18 cellular contexts compared by ENCODE assay signal in the genomic region with DNA sequence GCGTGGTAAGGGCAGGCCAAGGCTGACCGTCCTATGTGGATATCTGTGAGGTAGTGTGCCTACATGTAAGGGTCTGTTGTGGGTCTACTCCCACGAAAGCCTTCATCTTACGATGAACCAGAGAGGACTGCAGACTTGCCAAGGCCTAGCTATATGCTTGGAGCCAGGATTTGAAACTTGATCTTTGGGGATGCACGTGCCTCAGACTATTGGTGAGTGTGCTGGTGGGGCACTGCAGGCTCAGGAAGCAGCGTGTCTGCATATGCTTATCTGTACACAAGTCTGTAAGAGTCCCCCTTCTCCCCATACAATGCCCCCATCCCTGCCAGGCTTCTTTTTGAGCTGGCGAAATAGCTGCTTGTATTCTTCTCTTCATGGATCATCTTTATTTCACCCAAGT. TPM values are rescaled to one million over a fixed set of nuclear protein-coding genes. Genes with fewer than 3 reads are reported as not detected.
DNase-seq lines count a peak whose midpoint lies in the region; ATAC-seq and TF ChIP-seq lines count a peak whose summit lies in the region.
"Had no signal": no experiment of that assay in that cellular context is flagged by ENCODE, and none has a peak within 500 bp of the region (broad histone marks: within the 10 kb centered on the region; RNA-seq: fewer than 3 reads in every experiment).

No MANE protein-coding gene starts in this region.

- H3K4me2 ChIP-seq in BLaER1: peak overlapping the region; percentile 65

- intact Hi-C loops in CD8-positive, alpha-beta T cell (cut with DNase I, micrococcal nuclease): loop anchor here (5.0 kb wide), 2 partner anchors 162 to 537 kb away; partner anchors contain the start of gene ZHX3 (in 2 of the 2)
- intact Hi-C loops in naive thymus-derived CD4-positive, alpha-beta T cell (cut with micrococcal nuclease): loop anchor here (5.0 to 10.0 kb wide), 3 partner anchors 162 to 537 kb away; partner anchors contain the start of gene ZHX3 (in 2 of the 2)

- peaks cover 68% of the 10 kb centered on the region for H3K36me3 ChIP-seq in BLaER1
- peaks cover 7% of the 10 kb centered on the region for H3K36me3 ChIP-seq in CD8-positive, alpha-beta T cell (ENCODE audit: insufficient read depth, low read length)
- H3K36me3 ChIP-seq in naive thymus-derived CD4-positive, alpha-beta T cell (ENCODE audit: control insufficient read depth in 2 of 3, insufficient read depth in 3 of 3, low read length in 3 of 3): peaks cover 0 to 6% (median 0%) of the 10 kb centered on the region in 3 experiments
- H3K36me3 ChIP-seq: prostate gland, transverse colon had no signal

- no peaks in the 10 kb centered on the region for H3K27me3 Mint-ChIP-seq in CD8-positive, alpha-beta T cell (ENCODE audit: low read depth)
- H3K27me3 Mint-ChIP-seq in activated naive CD8-positive, alpha-beta T cell: no peaks in the 10 kb centered on the region
- H3K27me3 Mint-ChIP-seq in naive thymus-derived CD4-positive, alpha-beta T cell: no peaks in the 10 kb centered on the region
- H3K27me3 Mint-ChIP-seq in type B pancreatic cell: no peaks in the 10 kb centered on the region
- H3K27me3 Mint-ChIP-seq: central memory CD8-positive, alpha-beta T cell had no signal

- peaks cover 100% of the 10 kb centered on the region for H4K20me1 ChIP-seq in BLaER1

- DNase-seq in CD8-positive, alpha-beta T cell: no peak
- no peak for DNase-seq in naive thymus-derived CD4-positive, alpha-beta T cell
- DNase-seq in AG08395 (ENCODE audit: low spot score) (no peak), type B pancreatic cell (ENCODE audit: extremely low spot score, unreplicated experiment) (no peak), cerebellum (ENCODE audit: low spot score) (no peak)
- DNase-seq: activated CD4-positive, alpha-beta T cell treated with anti-CD3 and anti-CD28 coated beads for 4 hours; KG1; NCI-H1694; stimulated activated CD4-positive, alpha-beta T cell treated with anti-CD3 and anti-CD28 coated beads, Interleukin-15, amount 100 ng/mL, for 24 hours; transverse colon had no signal

- no peaks in the 10 kb centered on the region for H3K27me3 ChIP-seq in BLaER1
- H3K27me3 ChIP-seq in CD8-positive, alpha-beta T cell (ENCODE audit: insufficient read depth, low read length): no peaks in the 10 kb centered on the region
- no peaks in the 10 kb centered on the region for H3K27me3 ChIP-seq in naive thymus-derived CD4-positive, alpha-beta T cell (ENCODE audit: control insufficient read depth in 2 of 2, insufficient read depth in 2 of 2, low read length in 2 of 2)
- H3K27me3 ChIP-seq: BLaER1 treated with 17β-estradiol and CSF1 and Interleukin-3, amounts not matched to agents 10 nM and 100 nM; transverse colon had no signal

- no peaks in the 10 kb centered on the region for H3K9me3 Mint-ChIP-seq in CD8-positive, alpha-beta T cell
- no peaks in the 10 kb centered on the region for H3K9me3 Mint-ChIP-seq in activated naive CD8-positive, alpha-beta T cell (ENCODE audit: low read depth)
- peaks cover 0 to 5% (median 0%) of the 10 kb centered on the region in 11 donors for H3K9me3 Mint-ChIP-seq in naive thymus-derived CD4-positive, alpha-beta T cell
- no peaks in the 10 kb centered on the region for H3K9me3 Mint-ChIP-seq in type B pancreatic cell
- H3K9me3 Mint-ChIP-seq: central memory CD8-positive, alpha-beta T cell had no signal

- H3K9ac ChIP-seq in BLaER1: no peak overlapping the region

- peaks cover 21% of the 10 kb centered on the region for H3K36me3 Mint-ChIP-seq in CD8-positive, alpha-beta T cell
- peaks cover 7% of the 10 kb centered on the region for H3K36me3 Mint-ChIP-seq in activated naive CD8-positive, alpha-beta T cell
- H3K36me3 Mint-ChIP-seq in naive thymus-derived CD4-positive, alpha-beta T cell: peaks cover under 1 to 52% (median 10%) of the 10 kb centered on the region in 5 donors
- H3K36me3 Mint-ChIP-seq in type B pancreatic cell: peaks cover 19% of the 10 kb centered on the region

- H3K4me3 ChIP-seq in BLaER1: no peak overlapping the region
- peak overlapping the region; percentile 20 for H3K4me3 ChIP-seq in CD8-positive, alpha-beta T cell (ENCODE audit: low read depth, low read length)
- H3K4me3 ChIP-seq in naive thymus-derived CD4-positive, alpha-beta T cell (ENCODE audit: low read length): peak overlapping the region; percentile 22
- H3K4me3 ChIP-seq: BLaER1 treated with 17β-estradiol and CSF1 and Interleukin-3, amounts not matched to agents 10 nM and 100 nM; HAP-1; prostate gland; transverse colon had no signal

- H3K9me3 ChIP-seq in BLaER1: no peaks in the 10 kb centered on the region
- no peaks in the 10 kb centered on the region for H3K9me3 ChIP-seq in CD8-positive, alpha-beta T cell (ENCODE audit: low read length)
- H3K9me3 ChIP-seq in naive thymus-derived CD4-positive, alpha-beta T cell (ENCODE audit: control insufficient read depth in 2 of 3, low read length in 3 of 3): no peaks in the 10 kb centered on the region
- H3K9me3 ChIP-seq: BLaER1 treated with 17β-estradiol and CSF1 and Interleukin-3, amounts not matched to agents 10 nM and 100 nM; HAP-1; prostate gland; transverse colon had no signal

- peaks cover 99% of the 10 kb centered on the region for H3K4me1 Mint-ChIP-seq in CD8-positive, alpha-beta T cell (ENCODE audit: low read depth)
- peaks cover 96% of the 10 kb centered on the region for H3K4me1 Mint-ChIP-seq in activated naive CD8-positive, alpha-beta T cell (ENCODE audit: low read depth)
- peaks cover 83 to 100% (median 97%) of the 10 kb centered on the region in 7 donors for H3K4me1 Mint-ChIP-seq in naive thymus-derived CD4-positive, alpha-beta T cell
- H3K4me1 Mint-ChIP-seq in type B pancreatic cell (ENCODE audit: unreplicated experiment): peaks cover 71% of the 10 kb centered on the region

- H3K4me3 Mint-ChIP-seq in CD8-positive, alpha-beta T cell: peak overlapping the region; percentile 13
- H3K4me3 Mint-ChIP-seq in activated naive CD8-positive, alpha-beta T cell: peak overlapping the region; percentile 72
- peak overlapping the region in 9 of 10 donors; percentile 29 to 96 (median 84) for H3K4me3 Mint-ChIP-seq in naive thymus-derived CD4-positive, alpha-beta T cell
- no peak overlapping the region for H3K4me3 Mint-ChIP-seq in type B pancreatic cell

- H3K27ac Mint-ChIP-seq in CD8-positive, alpha-beta T cell: peak overlapping the region; percentile 98
- H3K27ac Mint-ChIP-seq in activated naive CD8-positive, alpha-beta T cell: peak overlapping the region; percentile 88
- peak overlapping the region; percentile 90 to 100 (median 97) for H3K27ac Mint-ChIP-seq in naive thymus-derived CD4-positive, alpha-beta T cell
- no peak overlapping the region for H3K27ac Mint-ChIP-seq in type B pancreatic cell

- no peak for ATAC-seq in CD8-positive, alpha-beta T cell
- no peak for ATAC-seq in naive thymus-derived CD4-positive, alpha-beta T cell
- no peak for ATAC-seq in GM21529 (IDR thresholded peaks at IDR 0.05; ENCODE audit: unreplicated experiment)
- ATAC-seq: Panc1 had no signal

- CTCF ChIA-PET in CD8-positive, alpha-beta T cell (lab: Charles Lee): interaction anchor here (0.7 to 9.9 kb wide), 5 partner anchors 10 to 185 kb away, joined by 3 to 165 read pairs (median 31); partner anchors contain the start of genes LPIN3 and PLCG1
- CTCF ChIA-PET in naive thymus-derived CD4-positive, alpha-beta T cell (lab: Charles Lee): interaction anchor here (2.0 to 13.2 kb wide), 2 partner anchors 15 to 17 kb away, joined by 7 to 236 read pairs; partner anchors contain the start of gene PLCG1

- no peak overlapping the region for H3K27ac ChIP-seq in BLaER1
- peak overlapping the region; percentile 28 for H3K27ac ChIP-seq in CD8-positive, alpha-beta T cell (ENCODE audit: low read depth, low read length)
- H3K27ac ChIP-seq in naive thymus-derived CD4-positive, alpha-beta T cell (ENCODE audit: low read depth, low read length): peak overlapping the region; percentile 82
- H3K27ac ChIP-seq: BLaER1 treated with 17β-estradiol and CSF1 and Interleukin-3, amounts not matched to agents 10 nM and 100 nM; prostate gland had no signal

- no peak for TF ChIP-seq CTCF in CD8-positive, alpha-beta T cell (IDR thresholded peaks at IDR 0.05)
- TF ChIP-seq CTCF in type B pancreatic cell (conservative IDR thresholded peaks at IDR 0.05): no peak

- H3K4me1 ChIP-seq in BLaER1: peaks cover 76% of the 10 kb centered on the region
- H3K4me1 ChIP-seq in CD8-positive, alpha-beta T cell (ENCODE audit: insufficient read depth, low read length): peaks cover 99% of the 10 kb centered on the region
- peaks cover 96 to 98% of the 10 kb centered on the region in 2 donors for H3K4me1 ChIP-seq in naive thymus-derived CD4-positive, alpha-beta T cell (ENCODE audit: control insufficient read depth in 2 of 2, insufficient read depth in 2 of 2, low read length in 2 of 2)
- H3K4me1 ChIP-seq: HAP-1 had no signal

- POLR2A ChIA-PET in CD8-positive, alpha-beta T cell (lab: Charles Lee): interaction anchor here (13.7 kb wide), 1 partner anchor 14 kb away, joined by 317 read pairs; the partner anchor contains the start of gene PLCG1
- POLR2A ChIA-PET in naive thymus-derived CD4-positive, alpha-beta T cell (lab: Charles Lee): interaction anchor here (4.8 to 30.3 kb wide), 2 partner anchors 11 to 15 kb away, joined by 19 to 604 read pairs; partner anchors contain the start of gene PLCG1

RNA-seq across cellular contexts. Expression of gene PLCG1, which starts 17.9 kb away (rescaled TPM):
- total RNA-seq in CD8-positive, alpha-beta T cell: 100 to 1,000 TPM; 335 to 366 TPM
- 100 to 1,000 TPM; 343 to 559 (median 418) TPM for total RNA-seq in naive thymus-derived CD4-positive, alpha-beta T cell
- polyA plus RNA-seq in naive thymus-derived CD4-positive, alpha-beta T cell: 100 to 1,000 TPM in 1 of 2 donors, 10 to 100 TPM in 1; 36.9 to 105 TPM
- total RNA-seq in type B pancreatic cell (ENCODE audit: low replicate concordance) (78.9 and 241 TPM in 2 replicates), cerebellum (131 TPM)
